Comparison of ENCODE assay signal across 8 cellular contexts in the genomic region with DNA sequence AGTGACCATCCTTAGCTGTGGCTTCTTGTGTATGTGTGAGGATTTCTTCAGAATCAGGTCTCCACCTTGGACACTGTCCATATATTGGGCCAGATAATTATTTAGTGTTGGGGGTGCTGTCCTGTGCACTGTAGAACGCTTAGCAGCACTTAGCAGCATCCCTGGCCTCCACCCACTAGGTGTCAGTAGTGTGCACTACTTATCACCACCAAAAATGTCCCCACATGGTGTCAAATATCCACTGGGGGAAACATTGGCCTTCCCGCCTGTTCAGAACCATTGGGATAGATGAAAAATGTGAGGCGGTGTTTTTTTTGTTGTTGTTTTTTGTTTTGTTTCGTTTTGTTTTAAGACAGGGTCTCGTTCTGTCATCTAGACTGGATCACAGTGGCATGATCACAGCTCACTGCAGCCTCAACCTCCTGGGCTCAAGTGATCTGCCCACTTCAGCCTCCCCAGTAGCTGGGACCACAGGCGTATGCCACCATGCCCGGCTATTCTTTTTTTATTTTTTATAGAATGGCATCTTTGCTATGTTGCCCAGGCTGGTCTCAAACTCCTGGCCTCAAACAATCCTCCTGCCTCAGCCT.
DNase-seq lines count a peak whose midpoint lies in the region; ATAC-seq and TF ChIP-seq lines count a peak whose summit lies in the region.

No MANE protein-coding gene starts in this region.

- no peak overlapping the region for H3K4me3 ChIP-seq in Peyer's patch
- H3K4me3 ChIP-seq in fibroblast of lung (replicated peaks in 1 of 4; ENCODE audit: control extremely low read depth in 1 of 4, insufficient read depth in 1 of 4, low read depth in 3 of 4, low read length in 4 of 4), result no peak overlapping the region

- intact Hi-C loops in posterior cingulate gyrus (cut with DNase I), result no loop called here

- H3K27ac ChIP-seq in Peyer's patch (no peak overlapping the region), fibroblast of lung (ENCODE audit: insufficient read depth, low read length) (no peak overlapping the region)

- H3K9ac ChIP-seq in fibroblast of lung (ENCODE audit: insufficient read depth, low read length), result no peak overlapping the region

- H2AFZ ChIP-seq in fibroblast of lung (ENCODE audit: low read length), result no peak overlapping the region

- no peaks in the 10 kb centered on the region for H3K36me3 ChIP-seq in Peyer's patch
- H3K36me3 ChIP-seq in fibroblast of lung (ENCODE audit: control insufficient read depth, insufficient read depth, low read length), result no peaks in the 10 kb centered on the region

- H3K79me2 ChIP-seq in fibroblast of lung (ENCODE audit: control insufficient read depth, insufficient read depth, low read length), result no peaks in the 10 kb centered on the region

- TF ChIP-seq CTCF in Peyer's patch (IDR thresholded peaks at IDR 0.05) (peak in 4 of 6 experiments; percentile 17 to 32 (median 26)), fibroblast of lung (conservative IDR thresholded peaks at IDR 0.05 in 1 of 2, IDR thresholded peaks at IDR 0.05 in 1 of 2; ENCODE audit: low read depth in 1 of 2, low read length in 2 of 2) (peak; percentile 21 to 24)

- ATAC-seq in HG02870 (IDR thresholded peaks at IDR 0.05; ENCODE audit: unreplicated experiment), result peak; percentile 90
- ATAC-seq in GM18519 (IDR thresholded peaks at IDR 0.05; ENCODE audit: low FRiP score, unreplicated experiment), result no peak

- no peak overlapping the region for H3K4me2 ChIP-seq in fibroblast of lung (ENCODE audit: extremely low read depth, insufficient read depth, low read length)

- H4K20me1 ChIP-seq in fibroblast of lung (ENCODE audit: control insufficient read depth, extremely low read depth, insufficient read depth, low read length), result no peaks in the 10 kb centered on the region

- H3K27me3 ChIP-seq in Peyer's patch (no peaks in the 10 kb centered on the region), fibroblast of lung (ENCODE audit: control insufficient read depth, insufficient read depth, low read length) (no peaks in the 10 kb centered on the region)

- H3K9me3 ChIP-seq in Peyer's patch, result no peaks in the 10 kb centered on the region
- H3K9me3 ChIP-seq in fibroblast of lung (ENCODE audit: control insufficient read depth, insufficient read depth, low read depth, low read length), result no peaks in the 10 kb centered on the region

- no peak for TF ChIP-seq POLR2A in Peyer's patch (IDR thresholded peaks at IDR 0.05)

- peak; percentile 76 for DNase-seq in activated effector memory CD4-positive, alpha-beta T cell treated with anti-CD3 and anti-CD28 coated beads, Interleukin-2, amount 50 U/mL, for 16 hours
- no peak for DNase-seq in activated effector memory CD4-positive, alpha-beta T cell treated with Interleukin-2 at 50 U/mL for 16 hours
- DNase-seq in Peyer's patch, result peak in 1 of 3 donors; percentile 54
- DNase-seq in fibroblast of lung (ENCODE audit: low read depth in 2 of 2), result no peak
- no peak for DNase-seq in posterior cingulate gyrus
- DNase-seq in inferior parietal cortex (ENCODE audit: extremely low spot score), result no peak

- no peaks in the 10 kb centered on the region for H3K4me1 ChIP-seq in Peyer's patch
- no peaks in the 10 kb centered on the region for H3K4me1 ChIP-seq in fibroblast of lung (ENCODE audit: control insufficient read depth, extremely low read depth, insufficient read depth, low read length)
